Comparison of ENCODE assay signal across 22 cellular contexts in genomic region chr6:102494808-102495207, GRCh38.
"Had no signal": no experiment of that assay in that cellular context is flagged by ENCODE, and none has a peak within 500 bp of the region (broad histone marks: within the 10 kb centered on the region; RNA-seq: fewer than 3 reads in every experiment).

No MANE protein-coding gene starts in this region.

- ATAC-seq: stimulated activated effector memory CD8-positive, alpha-beta T cell treated with anti-CD3 and anti-CD28 coated beads, Interleukin-12 subunit alpha, Interleukin-12 subunit beta, amount 100 ng/mL, for 72 hours; stimulated activated memory B cell treated with anti-CD40 and anti-IgM and Interleukin-4, amounts not matched to agents 10 μg/mL and 1 μg/mL and 100 μg/mL, for 72 hours; stimulated activated naive B cell treated with anti-CD40 and anti-IgM and Interleukin-4, amounts not matched to agents 10 μg/mL and 1 μg/mL and 100 μg/mL, for 72 hours; stimulated activated naive CD8-positive, alpha-beta T cell treated with anti-CD3 and anti-CD28 coated beads, Interleukin-15, amount 100 ng/mL, for 72 hours; stimulated activated naive CD8-positive, alpha-beta T cell treated with anti-CD3 and anti-CD28 coated beads, Interleukin-15, Interleukin-2, amounts not matched to agents 100 U/mL and 50 U/mL, for 24 hours; upper lobe of right lung had no signal

- DNase-seq: stimulated activated CD4-positive, alpha-beta T cell treated with anti-CD3 and anti-CD28 coated beads, Interleukin-2, amount 100 ng/mL, for 48 hours; stimulated activated CD4-positive, alpha-beta T cell treated with anti-CD3 and anti-CD28 coated beads, Interleukin-4, amount 100 ng/mL, for 1 hour; stimulated activated CD4-positive, alpha-beta T cell treated with anti-CD3 and anti-CD28 coated beads, Interleukin-4, amount 100 ng/mL, for 24 hours; stimulated activated CD4-positive, alpha-beta T cell treated with anti-CD3 and anti-CD28 coated beads, Interleukin-4, amount 100 ng/mL, for 4 hours; stimulated activated CD8-positive, alpha-beta memory T cell treated with anti-CD3 and anti-CD28 coated beads, Interleukin-4, amount 100 ng/mL, for 48 hours; stimulated activated naive B cell treated with anti-CD40 and anti-IgM and Interleukin-4, amounts not matched to agents 10 μg/mL and 1 μg/mL and 100 μg/mL, for 72 hours; stimulated activated naive CD4-positive, alpha-beta T cell; stimulated activated naive CD4-positive, alpha-beta T cell treated with Interleukin-2 at 50 U/mL for 16 hours; stimulated activated naive CD8-positive, alpha-beta T cell treated with anti-CD3 and anti-CD28 coated beads, Interleukin-15, amount 100 ng/mL, for 72 hours; stimulated activated naive CD8-positive, alpha-beta T cell treated with anti-CD3 and anti-CD28 coated beads, Interleukin-15, Interleukin-2, amounts not matched to agents 100 U/mL and 50 U/mL, for 24 hours; stomach; substantia nigra; testis; thyroid gland; tibial artery; transverse colon; trophoblast cell; upper lobe of left lung; upper lobe of right lung; uterus had no signal
